1 cellular context compared by ENCODE assay signal in genomic region chr7:104064969-104065387, GRCh38.
A peak's percentile ranks its signal among the peaks of the same experiment; 100 is the strongest.
TF ChIP-seq lines count a peak whose summit lies in the region.

No MANE protein-coding gene starts in this region.

TF ChIP-seq in HepG2, 621 proteins besides CTCF, POLR2A, EP300 and RAD21 (continued from another document and continues in another):
- TF ChIP-seq NFE2L2 (IDR thresholded peaks at IDR 0.05; ENCODE audit: low read length) (no peak), ZNF780A (CRISPR knock-in tag; IDR thresholded peaks at IDR 0.05) (no peak), KAT2B (IDR thresholded peaks at IDR 0.05; ENCODE audit: borderline replicate concordance, low read depth, low read length) (peak; percentile 97), TAF1 (CRISPR knock-in tag; IDR thresholded peaks at IDR 0.05) (no peak), ZBTB43 (CRISPR knock-in tag; conservative IDR thresholded peaks at IDR 0.05) (peak; percentile 66; the same call in 1 of the 2 replicates), ZNF317 (CRISPR knock-in tag; IDR thresholded peaks at IDR 0.05) (0 out of 2 replicates have a peak, but pooled peaks have one; percentile 34), ZBTB34 (CRISPR knock-in tag; IDR thresholded peaks at IDR 0.05) (peak; percentile 88), GTF3A (CRISPR knock-in tag; conservative IDR thresholded peaks at IDR 0.05) (no peak), HMG20A (CRISPR knock-in tag; IDR thresholded peaks at IDR 0.05; ENCODE audit: borderline replicate concordance) (peak; percentile 99), SMAD3 (CRISPR knock-in tag; IDR thresholded peaks at IDR 0.05) (peak; percentile 85), ZEB1 (IDR thresholded peaks at IDR 0.05; ENCODE audit: insufficient replicate concordance, low read depth) (peak; percentile 88), ZFY (CRISPR knock-in tag; IDR thresholded peaks at IDR 0.05) (no peak), ZGPAT (CRISPR knock-in tag; IDR thresholded peaks at IDR 0.05) (peak; percentile 98), GATA4 (IDR thresholded peaks at IDR 0.05; ENCODE audit: borderline replicate concordance, low read depth) (peak; percentile 99), TBX3 (IDR thresholded peaks at IDR 0.05; ENCODE audit: borderline replicate concordance) (peak; percentile 96), GRHL1 (CRISPR knock-in tag; conservative IDR thresholded peaks at IDR 0.05) (no peak), IRF1 (CRISPR knock-in tag; IDR thresholded peaks at IDR 0.05; ENCODE audit: low read depth) (no peak), ZNF574 (CRISPR knock-in tag; IDR thresholded peaks at IDR 0.05) (no peak), ZNF235 (CRISPR knock-in tag; IDR thresholded peaks at IDR 0.05; ENCODE audit: borderline replicate concordance) (no peak), SIX1 (CRISPR knock-in tag; IDR thresholded peaks at IDR 0.05; ENCODE audit: borderline replicate concordance) (peak; percentile 91)
- TF ChIP-seq, protein P1, sequence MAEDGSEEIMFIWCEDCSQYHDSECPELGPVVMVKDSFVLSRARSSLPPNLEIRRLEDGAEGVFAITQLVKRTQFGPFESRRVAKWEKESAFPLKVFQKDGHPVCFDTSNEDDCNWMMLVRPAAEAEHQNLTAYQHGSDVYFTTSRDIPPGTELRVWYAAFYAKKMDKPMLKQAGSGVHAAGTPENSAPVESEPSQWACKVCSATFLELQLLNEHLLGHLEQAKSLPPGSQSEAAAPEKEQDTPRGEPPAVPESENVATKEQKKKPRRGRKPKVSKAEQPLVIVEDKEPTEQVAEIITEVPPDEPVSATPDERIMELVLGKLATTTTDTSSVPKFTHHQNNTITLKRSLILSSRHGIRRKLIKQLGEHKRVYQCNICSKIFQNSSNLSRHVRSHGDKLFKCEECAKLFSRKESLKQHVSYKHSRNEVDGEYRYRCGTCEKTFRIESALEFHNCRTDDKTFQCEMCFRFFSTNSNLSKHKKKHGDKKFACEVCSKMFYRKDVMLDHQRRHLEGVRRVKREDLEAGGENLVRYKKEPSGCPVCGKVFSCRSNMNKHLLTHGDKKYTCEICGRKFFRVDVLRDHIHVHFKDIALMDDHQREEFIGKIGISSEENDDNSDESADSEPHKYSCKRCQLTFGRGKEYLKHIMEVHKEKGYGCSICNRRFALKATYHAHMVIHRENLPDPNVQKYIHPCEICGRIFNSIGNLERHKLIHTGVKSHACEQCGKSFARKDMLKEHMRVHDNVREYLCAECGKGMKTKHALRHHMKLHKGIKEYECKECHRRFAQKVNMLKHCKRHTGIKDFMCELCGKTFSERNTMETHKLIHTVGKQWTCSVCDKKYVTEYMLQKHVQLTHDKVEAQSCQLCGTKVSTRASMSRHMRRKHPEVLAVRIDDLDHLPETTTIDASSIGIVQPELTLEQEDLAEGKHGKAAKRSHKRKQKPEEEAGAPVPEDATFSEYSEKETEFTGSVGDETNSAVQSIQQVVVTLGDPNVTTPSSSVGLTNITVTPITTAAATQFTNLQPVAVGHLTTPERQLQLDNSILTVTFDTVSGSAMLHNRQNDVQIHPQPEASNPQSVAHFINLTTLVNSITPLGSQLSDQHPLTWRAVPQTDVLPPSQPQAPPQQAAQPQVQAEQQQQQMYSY (CRISPR knock-in tag; IDR thresholded peaks at IDR 0.05): no peak
- TF ChIP-seq, protein P2, sequence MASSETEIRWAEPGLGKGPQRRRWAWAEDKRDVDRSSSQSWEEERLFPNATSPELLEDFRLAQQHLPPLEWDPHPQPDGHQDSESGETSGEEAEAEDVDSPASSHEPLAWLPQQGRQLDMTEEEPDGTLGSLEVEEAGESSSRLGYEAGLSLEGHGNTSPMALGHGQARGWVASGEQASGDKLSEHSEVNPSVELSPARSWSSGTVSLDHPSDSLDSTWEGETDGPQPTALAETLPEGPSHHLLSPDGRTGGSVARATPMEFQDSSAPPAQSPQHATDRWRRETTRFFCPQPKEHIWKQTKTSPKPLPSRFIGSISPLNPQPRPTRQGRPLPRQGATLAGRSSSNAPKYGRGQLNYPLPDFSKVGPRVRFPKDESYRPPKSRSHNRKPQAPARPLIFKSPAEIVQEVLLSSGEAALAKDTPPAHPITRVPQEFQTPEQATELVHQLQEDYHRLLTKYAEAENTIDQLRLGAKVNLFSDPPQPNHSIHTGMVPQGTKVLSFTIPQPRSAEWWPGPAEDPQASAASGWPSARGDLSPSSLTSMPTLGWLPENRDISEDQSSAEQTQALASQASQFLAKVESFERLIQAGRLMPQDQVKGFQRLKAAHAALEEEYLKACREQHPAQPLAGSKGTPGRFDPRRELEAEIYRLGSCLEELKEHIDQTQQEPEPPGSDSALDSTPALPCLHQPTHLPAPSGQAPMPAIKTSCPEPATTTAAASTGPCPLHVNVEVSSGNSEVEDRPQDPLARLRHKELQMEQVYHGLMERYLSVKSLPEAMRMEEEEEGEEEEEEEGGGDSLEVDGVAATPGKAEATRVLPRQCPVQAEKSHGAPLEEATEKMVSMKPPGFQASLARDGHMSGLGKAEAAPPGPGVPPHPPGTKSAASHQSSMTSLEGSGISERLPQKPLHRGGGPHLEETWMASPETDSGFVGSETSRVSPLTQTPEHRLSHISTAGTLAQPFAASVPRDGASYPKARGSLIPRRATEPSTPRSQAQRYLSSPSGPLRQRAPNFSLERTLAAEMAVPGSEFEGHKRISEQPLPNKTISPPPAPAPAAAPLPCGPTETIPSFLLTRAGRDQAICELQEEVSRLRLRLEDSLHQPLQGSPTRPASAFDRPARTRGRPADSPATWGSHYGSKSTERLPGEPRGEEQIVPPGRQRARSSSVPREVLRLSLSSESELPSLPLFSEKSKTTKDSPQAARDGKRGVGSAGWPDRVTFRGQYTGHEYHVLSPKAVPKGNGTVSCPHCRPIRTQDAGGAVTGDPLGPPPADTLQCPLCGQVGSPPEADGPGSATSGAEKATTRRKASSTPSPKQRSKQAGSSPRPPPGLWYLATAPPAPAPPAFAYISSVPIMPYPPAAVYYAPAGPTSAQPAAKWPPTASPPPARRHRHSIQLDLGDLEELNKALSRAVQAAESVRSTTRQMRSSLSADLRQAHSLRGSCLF (CRISPR knock-in tag; IDR thresholded peaks at IDR 0.05; ENCODE audit: borderline replicate concordance): no peak
- TF ChIP-seq, protein P3, sequence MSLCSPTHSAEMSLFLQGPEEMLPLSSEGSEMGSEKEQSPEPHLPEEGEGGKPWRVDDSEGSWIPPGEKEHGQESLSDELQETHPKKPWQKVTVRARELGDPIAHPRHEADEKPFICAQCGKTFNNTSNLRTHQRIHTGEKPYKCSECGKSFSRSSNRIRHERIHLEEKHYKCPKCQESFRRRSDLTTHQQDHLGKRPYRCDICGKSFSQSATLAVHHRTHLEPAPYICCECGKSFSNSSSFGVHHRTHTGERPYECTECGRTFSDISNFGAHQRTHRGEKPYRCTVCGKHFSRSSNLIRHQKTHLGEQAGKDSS (CRISPR knock-in tag; IDR thresholded peaks at IDR 0.05; ENCODE audit: borderline replicate concordance, low read depth): no peak
- TF ChIP-seq, protein P4, sequence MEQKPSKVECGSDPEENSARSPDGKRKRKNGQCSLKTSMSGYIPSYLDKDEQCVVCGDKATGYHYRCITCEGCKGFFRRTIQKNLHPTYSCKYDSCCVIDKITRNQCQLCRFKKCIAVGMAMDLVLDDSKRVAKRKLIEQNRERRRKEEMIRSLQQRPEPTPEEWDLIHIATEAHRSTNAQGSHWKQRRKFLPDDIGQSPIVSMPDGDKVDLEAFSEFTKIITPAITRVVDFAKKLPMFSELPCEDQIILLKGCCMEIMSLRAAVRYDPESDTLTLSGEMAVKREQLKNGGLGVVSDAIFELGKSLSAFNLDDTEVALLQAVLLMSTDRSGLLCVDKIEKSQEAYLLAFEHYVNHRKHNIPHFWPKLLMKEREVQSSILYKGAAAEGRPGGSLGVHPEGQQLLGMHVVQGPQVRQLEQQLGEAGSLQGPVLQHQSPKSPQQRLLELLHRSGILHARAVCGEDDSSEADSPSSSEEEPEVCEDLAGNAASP (CRISPR knock-in tag; IDR thresholded peaks at IDR 0.05; ENCODE audit: borderline replicate concordance): peak; percentile 75; the same call in 1 of the 2 replicates
- TF ChIP-seq, protein P5, sequence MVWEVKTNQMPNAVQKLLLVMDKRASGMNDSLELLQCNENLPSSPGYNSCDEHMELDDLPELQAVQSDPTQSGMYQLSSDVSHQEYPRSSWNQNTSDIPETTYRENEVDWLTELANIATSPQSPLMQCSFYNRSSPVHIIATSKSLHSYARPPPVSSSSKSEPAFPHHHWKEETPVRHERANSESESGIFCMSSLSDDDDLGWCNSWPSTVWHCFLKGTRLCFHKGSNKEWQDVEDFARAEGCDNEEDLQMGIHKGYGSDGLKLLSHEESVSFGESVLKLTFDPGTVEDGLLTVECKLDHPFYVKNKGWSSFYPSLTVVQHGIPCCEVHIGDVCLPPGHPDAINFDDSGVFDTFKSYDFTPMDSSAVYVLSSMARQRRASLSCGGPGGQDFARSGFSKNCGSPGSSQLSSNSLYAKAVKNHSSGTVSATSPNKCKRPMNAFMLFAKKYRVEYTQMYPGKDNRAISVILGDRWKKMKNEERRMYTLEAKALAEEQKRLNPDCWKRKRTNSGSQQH (CRISPR knock-in tag; IDR thresholded peaks at IDR 0.05; ENCODE audit: low read depth): 0 out of 2 replicates have a peak, but pooled peaks have one; percentile 31
- TF ChIP-seq, protein P6, sequence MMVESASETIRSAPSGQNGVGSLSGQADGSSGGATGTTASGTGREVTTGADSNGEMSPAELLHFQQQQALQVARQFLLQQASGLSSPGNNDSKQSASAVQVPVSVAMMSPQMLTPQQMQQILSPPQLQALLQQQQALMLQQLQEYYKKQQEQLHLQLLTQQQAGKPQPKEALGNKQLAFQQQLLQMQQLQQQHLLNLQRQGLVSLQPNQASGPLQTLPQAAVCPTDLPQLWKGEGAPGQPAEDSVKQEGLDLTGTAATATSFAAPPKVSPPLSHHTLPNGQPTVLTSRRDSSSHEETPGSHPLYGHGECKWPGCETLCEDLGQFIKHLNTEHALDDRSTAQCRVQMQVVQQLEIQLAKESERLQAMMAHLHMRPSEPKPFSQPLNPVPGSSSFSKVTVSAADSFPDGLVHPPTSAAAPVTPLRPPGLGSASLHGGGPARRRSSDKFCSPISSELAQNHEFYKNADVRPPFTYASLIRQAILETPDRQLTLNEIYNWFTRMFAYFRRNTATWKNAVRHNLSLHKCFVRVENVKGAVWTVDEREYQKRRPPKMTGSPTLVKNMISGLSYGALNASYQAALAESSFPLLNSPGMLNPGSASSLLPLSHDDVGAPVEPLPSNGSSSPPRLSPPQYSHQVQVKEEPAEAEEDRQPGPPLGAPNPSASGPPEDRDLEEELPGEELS (CRISPR knock-in tag; IDR thresholded peaks at IDR 0.05): peak; percentile 94
